In genomic region chr4:77581724-77582123, GRCh38 we compare ENCODE assay signal across 11 cellular contexts.
DNase-seq lines count a peak whose midpoint lies in the region; ATAC-seq lines count a peak whose summit lies in the region.
"Had no signal": no experiment of that assay in that cellular context is flagged by ENCODE, and none has a peak within 500 bp of the region (broad histone marks: within the 10 kb centered on the region; RNA-seq: fewer than 3 reads in every experiment).

No MANE protein-coding gene starts in this region.

- DNase-seq in fibroblast of peridontal ligament (ENCODE audit: extremely low read depth) (peak; percentile 33), KG1 (lab: John Stamatoyannopoulos, UW) (no peak), NCI-H2171 (lab: John Stamatoyannopoulos, UW) (no peak), NCI-H748 treated with DMSO at 0.1 percent for 48 hours (lab: John Stamatoyannopoulos, UW) (no peak), nucleus accumbens (lab: John Stamatoyannopoulos, UW) (no peak)
- DNase-seq: activated CD8-positive, alpha-beta memory T cell treated with anti-CD3 and anti-CD28 coated beads, Interleukin-2, amount 50 U/mL, for 48 hours; nephron progenitor cell had no signal

- ATAC-seq in GM18858 (IDR thresholded peaks at IDR 0.05; ENCODE audit: unreplicated experiment) (peak; percentile 82), GM21619 (IDR thresholded peaks at IDR 0.05; ENCODE audit: unreplicated experiment) (peak; percentile 69), HG03558 (IDR thresholded peaks at IDR 0.05; ENCODE audit: extremely low read depth, unreplicated experiment) (peak; percentile 50)
- ATAC-seq: SK-N-SH treated with all-trans-retinoic acid at 6 μM for 48 hours had no signal
